Comparison of ENCODE assay signal across 13 cellular contexts in genomic region chr1:28646040-28646439, GRCh38. TPM values are rescaled to one million over a fixed set of nuclear protein-coding genes. Genes with fewer than 3 reads are reported as not detected.
DNase-seq lines count a peak whose midpoint lies in the region; ATAC-seq and TF ChIP-seq lines count a peak whose summit lies in the region.
"Had no signal": no experiment of that assay in that cellular context is flagged by ENCODE, and none has a peak within 500 bp of the region (broad histone marks: within the 10 kb centered on the region; RNA-seq: fewer than 3 reads in every experiment).

No MANE protein-coding gene starts in this region.

- no peak overlapping the region for H3K4me2 ChIP-seq in mesenchymal stem cell (ENCODE audit: low read length, poor library complexity, severe bottlenecking)

- H3K27me3 ChIP-seq in mesenchymal stem cell (ENCODE audit: control insufficient read depth in 1 of 2, insufficient read depth in 1 of 2, low read length in 2 of 2), result no peaks in the 10 kb centered on the region
- no peaks in the 10 kb centered on the region for H3K27me3 ChIP-seq in body of pancreas
- H3K27me3 ChIP-seq in breast epithelium, result no peaks in the 10 kb centered on the region

- no peak overlapping the region for H3K14ac ChIP-seq in mesenchymal stem cell (ENCODE audit: low read length in 2 of 2)

- H3K23ac ChIP-seq in mesenchymal stem cell (ENCODE audit: low read length in 2 of 2), result no peak overlapping the region

- H3K27ac Mint-ChIP-seq in activated naive CD8-positive, alpha-beta T cell, result peak overlapping the region; percentile 58

- H3K9me3 ChIP-seq in mesenchymal stem cell (ENCODE audit: control insufficient read depth, low read length), result no peaks in the 10 kb centered on the region
- no peaks in the 10 kb centered on the region for H3K9me3 ChIP-seq in body of pancreas
- H3K9me3 ChIP-seq in breast epithelium, result no peaks in the 10 kb centered on the region

- H3K4me1 Mint-ChIP-seq in activated naive CD8-positive, alpha-beta T cell (ENCODE audit: low read depth), result peaks cover 53% of the 10 kb centered on the region

- no peak overlapping the region for H2BK120ac ChIP-seq in mesenchymal stem cell (ENCODE audit: low read depth, low read length)

- DNase-seq in AG10803 (ENCODE audit: low read depth), result peak; percentile 38
- peak; percentile 75 for DNase-seq in EH (ENCODE audit: low read depth)
- DNase-seq in mesenchymal stem cell, result peak; percentile 48
- DNase-seq in body of pancreas, result no peak
- DNase-seq in left colon, result no peak
- DNase-seq in breast epithelium (ENCODE audit: low spot score in 2 of 2), result no peak
- DNase-seq: anterior cingulate cortex; kidney; NCI-H1417; NCI-H69; stimulated activated naive CD8-positive, alpha-beta T cell treated with anti-CD3 and anti-CD28 coated beads, Interleukin-15, Interleukin-2, amounts not matched to agents 100 U/mL and 50 U/mL, for 24 hours had no signal

- H2BK5ac ChIP-seq in mesenchymal stem cell (ENCODE audit: low read depth, low read length, poor library complexity, severe bottlenecking), result no peak overlapping the region

- no peak overlapping the region for H3K4ac ChIP-seq in mesenchymal stem cell (ENCODE audit: low read depth in 1 of 2, low read length in 2 of 2)

- no peak overlapping the region for H2AK5ac ChIP-seq in mesenchymal stem cell (ENCODE audit: low read length, severe bottlenecking)

- no peaks in the 10 kb centered on the region for H3K9me3 Mint-ChIP-seq in activated naive CD8-positive, alpha-beta T cell (ENCODE audit: low read depth)

- no peak for TF ChIP-seq POLR2A in body of pancreas (IDR thresholded peaks at IDR 0.05)
- TF ChIP-seq POLR2A in breast epithelium (IDR thresholded peaks at IDR 0.05), result no peak

- H4K8ac ChIP-seq in mesenchymal stem cell (ENCODE audit: low read length), result no peak overlapping the region

- H3K4me1 ChIP-seq in mesenchymal stem cell (ENCODE audit: control insufficient read depth, insufficient read depth, low read depth, low read length) (peaks cover 16% of the 10 kb centered on the region), body of pancreas (peaks cover 40% of the 10 kb centered on the region), breast epithelium (peaks cover 4 to 14% of the 10 kb centered on the region in 2 donors)

- H3K27ac ChIP-seq in mesenchymal stem cell (ENCODE audit: low read length, poor library complexity, severe bottlenecking) (no peak overlapping the region), body of pancreas (no peak overlapping the region), breast epithelium (no peak overlapping the region)

- no peak overlapping the region for H2BK12ac ChIP-seq in mesenchymal stem cell (ENCODE audit: low read length in 2 of 2)

- H3K36me3 Mint-ChIP-seq in activated naive CD8-positive, alpha-beta T cell, result peaks cover 2% of the 10 kb centered on the region

- peak overlapping the region; percentile 35 for H3K4me3 Mint-ChIP-seq in activated naive CD8-positive, alpha-beta T cell

- no peak overlapping the region for H3K18ac ChIP-seq in mesenchymal stem cell (ENCODE audit: low read depth in 1 of 2, low read length in 2 of 2)

- TF ChIP-seq CTCF in AG10803 (conservative IDR thresholded peaks at IDR 0.05; ENCODE audit: low read length), result no peak
- no peak for TF ChIP-seq CTCF in body of pancreas (IDR thresholded peaks at IDR 0.05)
- TF ChIP-seq CTCF in breast epithelium (IDR thresholded peaks at IDR 0.05), result no peak

- no peaks in the 10 kb centered on the region for H3K27me3 Mint-ChIP-seq in activated naive CD8-positive, alpha-beta T cell

- intact Hi-C loops in body of pancreas (cut with DNase I) (no loop called here), left colon (cut with DNase I, micrococcal nuclease) (no loop called here), breast epithelium (cut with DNase I; ENCODE audit: low total_unique reads) (no loop called here)

- H2AFZ ChIP-seq in mesenchymal stem cell (ENCODE audit: low read depth, low read length), result no peak overlapping the region

- H3K4me3 ChIP-seq in AG10803 (ENCODE audit: low read length) (no peak overlapping the region), mesenchymal stem cell (ENCODE audit: insufficient read depth in 1 of 2, low read depth in 1 of 2, low read length in 2 of 2) (no peak overlapping the region), body of pancreas (no peak overlapping the region), breast epithelium (no peak overlapping the region)

- no peak overlapping the region for H4K91ac ChIP-seq in mesenchymal stem cell (ENCODE audit: low read length)

- 90% methylated on average over 1 of the region's 1 CpG for WGBS in mesenchymal stem cell
- WGBS in body of pancreas, 2 donors, result 54 to 82% methylated on average over 1 of the region's 1 CpG

- H2BK15ac ChIP-seq in mesenchymal stem cell (ENCODE audit: low read depth, poor library complexity, severe bottlenecking), result no peak overlapping the region

- no peak overlapping the region for H3K9ac ChIP-seq in mesenchymal stem cell (ENCODE audit: low read length)

- peaks cover 1% of the 10 kb centered on the region for H3K79me1 ChIP-seq in mesenchymal stem cell (replicated peaks; ENCODE audit: low read length, poor library complexity, severe bottlenecking)

- no peak for ATAC-seq in body of pancreas
- no peak for ATAC-seq in left colon
- ATAC-seq: stimulated activated naive CD8-positive, alpha-beta T cell treated with anti-CD3 and anti-CD28 coated beads, Interleukin-15, Interleukin-2, amounts not matched to agents 100 U/mL and 50 U/mL, for 24 hours had no signal

- H3K36me3 ChIP-seq in mesenchymal stem cell (ENCODE audit: control insufficient read depth in 1 of 2, insufficient read depth in 2 of 2, low read depth in 1 of 2, low read length in 2 of 2) (no peaks in the 10 kb centered on the region), body of pancreas (replicated peaks in 1 of 2; ENCODE audit: insufficient read depth in 1 of 2, low read depth in 2 of 2) (no peaks in the 10 kb centered on the region), breast epithelium (no peaks in the 10 kb centered on the region)

RNA-seq across cellular contexts. Expression of gene RNU11, which starts 2.4 kb away (rescaled TPM):
- not detected for polyA plus RNA-seq in mesenchymal stem cell (2013, experiment 1 of 2)
- not detected for polyA plus RNA-seq in mesenchymal stem cell (2013, experiment 2 of 2)
- total RNA-seq in body of pancreas (not detected), left colon (not detected), breast epithelium (not detected)
- total RNA-seq: frontal cortex, kidney had no signal

RNA-seq across cellular contexts. Expression of gene TAF12, which starts 3.2 kb away (rescaled TPM):
- polyA plus RNA-seq in mesenchymal stem cell (2013, experiment 1 of 2), result 41.7 TPM
- 41.4 TPM for polyA plus RNA-seq in mesenchymal stem cell (2013, experiment 2 of 2)
- 10 to 100 TPM; 11.7 to 11.9 TPM for total RNA-seq in body of pancreas
- total RNA-seq in left colon, result 10 to 100 TPM; 14.7 to 15.2 TPM
- 10 to 100 TPM; 18.7 to 36.2 (median 22.7) TPM for total RNA-seq in breast epithelium

RNA-seq across cellular contexts. Expression of gene GMEB1, which starts 22.5 kb away (rescaled TPM):
- 7.2 TPM for polyA plus RNA-seq in mesenchymal stem cell (2013, experiment 1 of 2)
- 7.4 TPM for polyA plus RNA-seq in mesenchymal stem cell (2013, experiment 2 of 2)
- 1 to 10 TPM; 5.2 to 5.6 TPM for total RNA-seq in body of pancreas
- total RNA-seq in left colon, result 10 to 100 TPM; 12.4 to 13.3 TPM
- 10 to 100 TPM in 1 of 3 donors, 1 to 10 TPM in 2; 7.7 to 11.9 (median 9.8) TPM for total RNA-seq in breast epithelium

RNA-seq across cellular contexts. Expression of gene RAB42, which starts 54.0 kb away (rescaled TPM):
- polyA plus RNA-seq in mesenchymal stem cell (2013, experiment 1 of 2), result 4.8 TPM
- polyA plus RNA-seq in mesenchymal stem cell (2013, experiment 2 of 2), result 4.9 TPM
- total RNA-seq in body of pancreas (1 to 10 TPM in 1 of 2 donors, not detected in 1; 2.9 TPM), left colon (1 to 10 TPM; 3.0 to 4.7 TPM), breast epithelium (10 to 100 TPM in 1 of 3 donors, 1 to 10 TPM in 2; 6.9 to 18.6 (median 8.0) TPM)

Comparison
In these comparisons a context has a peak if more than half of its experiments do, and no peak if none do; other contexts are left out.
1. DNase-seq: peak in AG10803 (single experiment), EH (single experiment) and mesenchymal stem cell (single experiment); none in body of pancreas (0 of 4), left colon (0 of 2) and breast epithelium (0 of 2).